In genomic region chr11:58727415-58727797, GRCh38 we compare ENCODE assay signal across 23 cellular contexts. TPM values are rescaled to one million over a fixed set of nuclear protein-coding genes. Genes with fewer than 3 reads are reported as not detected.
DNase-seq lines count a peak whose midpoint lies in the region; ATAC-seq, FAIRE-seq and TF ChIP-seq lines count a peak whose summit lies in the region.
"Had no signal": no experiment of that assay in that cellular context is flagged by ENCODE, and none has a peak within 500 bp of the region (broad histone marks: within the 10 kb centered on the region; RNA-seq: fewer than 3 reads in every experiment).

No MANE protein-coding gene starts in this region.

- no peaks in the 10 kb centered on the region for H3K36me3 ChIP-seq in K562 (ENCODE audit: control insufficient read depth, insufficient read depth, low read length)
- H3K36me3 ChIP-seq in breast epithelium, result no peaks in the 10 kb centered on the region
- H3K36me3 ChIP-seq: thyroid gland had no signal

- CTCF ChIA-PET in K562 (lab: Yijun Ruan, JAX; ENCODE audit: low intra/inter-chr PET ratio), result no interaction called here

- H3K4me1 Mint-ChIP-seq in stimulated activated naive CD8-positive, alpha-beta T cell treated with anti-CD3 and anti-CD28 coated beads, Interleukin-15, Interleukin-2, amounts not matched to agents 100 ng/mL and 50 ng/mL, for 24 hours (ENCODE audit: low read depth), result peaks cover 32% of the 10 kb centered on the region
- H3K4me1 Mint-ChIP-seq in stimulated activated naive CD8-positive, alpha-beta T cell treated with anti-CD3 and anti-CD28 coated beads, Interleukin-15, amount 100 ng/mL, for 72 hours, result peaks cover 35% of the 10 kb centered on the region
- H3K4me1 Mint-ChIP-seq: stimulated activated effector memory CD8-positive, alpha-beta T cell treated with anti-CD3 and anti-CD28 coated beads, Interleukin-12 subunit alpha, Interleukin-12 subunit beta, amount 100 ng/mL, for 72 hours had no signal

- no peak for TF ChIP-seq POLR2A in K562 (conservative IDR thresholded peaks at IDR 0.05)
- no peak for TF ChIP-seq POLR2A in breast epithelium (IDR thresholded peaks at IDR 0.05)

- H3K9me3 Mint-ChIP-seq in stimulated activated naive CD8-positive, alpha-beta T cell treated with anti-CD3 and anti-CD28 coated beads, Interleukin-15, Interleukin-2, amounts not matched to agents 100 ng/mL and 50 ng/mL, for 24 hours, result no peaks in the 10 kb centered on the region
- peaks cover 0 to 6% of the 10 kb centered on the region in 2 donors for H3K9me3 Mint-ChIP-seq in stimulated activated naive CD8-positive, alpha-beta T cell treated with anti-CD3 and anti-CD28 coated beads, Interleukin-15, amount 100 ng/mL, for 72 hours
- H3K9me3 Mint-ChIP-seq: stimulated activated effector memory CD8-positive, alpha-beta T cell treated with anti-CD3 and anti-CD28 coated beads, Interleukin-12 subunit alpha, Interleukin-12 subunit beta, amount 100 ng/mL, for 72 hours had no signal

- no peak for FAIRE-seq in K562 (lab: Jason Lieb, UNC)
- FAIRE-seq: endometrium had no signal

- no peaks in the 10 kb centered on the region for H3K36me3 Mint-ChIP-seq in stimulated activated naive CD8-positive, alpha-beta T cell treated with anti-CD3 and anti-CD28 coated beads, Interleukin-15, Interleukin-2, amounts not matched to agents 100 ng/mL and 50 ng/mL, for 24 hours (ENCODE audit: low read depth)
- H3K36me3 Mint-ChIP-seq: stimulated activated effector memory CD8-positive, alpha-beta T cell treated with anti-CD3 and anti-CD28 coated beads, Interleukin-12 subunit alpha, Interleukin-12 subunit beta, amount 100 ng/mL, for 72 hours had no signal

- POLR2A ChIA-PET in K562 (lab: Yijun Ruan, JAX), result no interaction called here

- in situ Hi-C loops in K562 (cut with MboI), result no loop called here

- no peak for TF ChIP-seq RAD21 in K562 (CRISPR knock-in tag; conservative IDR thresholded peaks at IDR 0.05 in 1 of 2, IDR thresholded peaks at IDR 0.05 in 1 of 2)

- no peaks in the 10 kb centered on the region for H4K20me1 ChIP-seq in K562 (replicated peaks; ENCODE audit: control insufficient read depth, insufficient read depth, low read length)

- H3K27me3 Mint-ChIP-seq in stimulated activated naive CD8-positive, alpha-beta T cell treated with anti-CD3 and anti-CD28 coated beads, Interleukin-15, Interleukin-2, amounts not matched to agents 100 ng/mL and 50 ng/mL, for 24 hours, result no peaks in the 10 kb centered on the region
- no peaks in the 10 kb centered on the region for H3K27me3 Mint-ChIP-seq in stimulated activated naive CD8-positive, alpha-beta T cell treated with anti-CD3 and anti-CD28 coated beads, Interleukin-15, amount 100 ng/mL, for 72 hours

- no peak overlapping the region for H3K4me3 ChIP-seq in K562
- H3K4me3 ChIP-seq in right cardiac atrium (ENCODE audit: low read length), result no peak overlapping the region
- no peak overlapping the region for H3K4me3 ChIP-seq in breast epithelium
- H3K4me3 ChIP-seq: skin epidermis, thyroid gland had no signal

- no peak overlapping the region for H3K4me3 Mint-ChIP-seq in stimulated activated naive CD8-positive, alpha-beta T cell treated with anti-CD3 and anti-CD28 coated beads, Interleukin-15, Interleukin-2, amounts not matched to agents 100 ng/mL and 50 ng/mL, for 24 hours
- H3K4me3 Mint-ChIP-seq in stimulated activated naive CD8-positive, alpha-beta T cell treated with anti-CD3 and anti-CD28 coated beads, Interleukin-15, amount 100 ng/mL, for 72 hours, result no peak overlapping the region
- H3K4me3 Mint-ChIP-seq: stimulated activated effector memory CD8-positive, alpha-beta T cell treated with anti-CD3 and anti-CD28 coated beads, Interleukin-12 subunit alpha, Interleukin-12 subunit beta, amount 100 ng/mL, for 72 hours had no signal

- BruUV-seq in K562 (replicated peaks; lab: Mats Ljungman, UMichigan), result no TSS peak

- peak overlapping the region; percentile 82 for H2AFZ ChIP-seq in K562 (ENCODE audit: low read depth, low read length)

- peak overlapping the region; percentile 26; the same call in 1 of the 2 replicates for H3K4me2 ChIP-seq in K562 (ENCODE audit: insufficient read depth, low read length)

- H3K9me1 ChIP-seq in K562 (ENCODE audit: control insufficient read depth, insufficient read depth, low read length), result no peaks in the 10 kb centered on the region

- H3K4me1 ChIP-seq in K562 (replicated peaks in 1 of 2; ENCODE audit: control insufficient read depth in 2 of 2, insufficient read depth in 2 of 2, low read length in 2 of 2) (peaks cover 0 to 25% of the 10 kb centered on the region in 2 experiments; a peak in 3 of 5 replicates), right cardiac atrium (ENCODE audit: control insufficient read depth, insufficient read depth, low read length) (no peaks in the 10 kb centered on the region), breast epithelium (no peaks in the 10 kb centered on the region)
- H3K4me1 ChIP-seq: thyroid gland had no signal

- peak overlapping the region; percentile 59 for H3K27ac Mint-ChIP-seq in stimulated activated naive CD8-positive, alpha-beta T cell treated with anti-CD3 and anti-CD28 coated beads, Interleukin-15, Interleukin-2, amounts not matched to agents 100 ng/mL and 50 ng/mL, for 24 hours
- H3K27ac Mint-ChIP-seq in stimulated activated naive CD8-positive, alpha-beta T cell treated with anti-CD3 and anti-CD28 coated beads, Interleukin-15, amount 100 ng/mL, for 72 hours, result peak overlapping the region in 1 of 2 donors; percentile 78
- H3K27ac Mint-ChIP-seq: stimulated activated effector memory CD8-positive, alpha-beta T cell treated with anti-CD3 and anti-CD28 coated beads, Interleukin-12 subunit alpha, Interleukin-12 subunit beta, amount 100 ng/mL, for 72 hours had no signal

- no peaks in the 10 kb centered on the region for H3K9me3 ChIP-seq in K562 (replicated peaks; ENCODE audit: control insufficient read depth, insufficient read depth, low read depth, low read length)
- H3K9me3 ChIP-seq in right cardiac atrium (ENCODE audit: control insufficient read depth, low read length), result no peaks in the 10 kb centered on the region
- H3K9me3 ChIP-seq in breast epithelium, result no peaks in the 10 kb centered on the region
- H3K9me3 ChIP-seq: thyroid gland had no signal

- ATAC-seq in stimulated activated naive CD8-positive, alpha-beta T cell treated with anti-CD3 and anti-CD28 coated beads, Interleukin-15, amount 100 ng/mL, for 72 hours, result no peak
- peak; percentile 63 for ATAC-seq in K562
- no peak for ATAC-seq in right cardiac atrium
- ATAC-seq in HG03354 (IDR thresholded peaks at IDR 0.05; ENCODE audit: poor library complexity, severe bottlenecking, unreplicated experiment), result no peak
- ATAC-seq: stimulated activated effector memory CD8-positive, alpha-beta T cell treated with anti-CD3 and anti-CD28 coated beads, Interleukin-12 subunit alpha, Interleukin-12 subunit beta, amount 100 ng/mL, for 72 hours had no signal

- 11% methylated on average over 2 of the region's 2 CpGs for WGBS in K562 (ENCODE audit: insufficient coverage, low coverage, missing lambda C conversion rate)
- 54% methylated on average over 2 of the region's 2 CpGs for WGBS in right cardiac atrium

- no peaks in the 10 kb centered on the region for H3K79me2 ChIP-seq in K562 (ENCODE audit: control insufficient read depth, insufficient read depth, low read length)

- intact Hi-C loops in K562 (cut with micrococcal nuclease), result loop anchor here (2.0 to 5.0 kb wide), 2 partner anchors 43 to 60 kb away; no protein-coding TSS in a partner anchor
- intact Hi-C loops in right cardiac atrium (cut with DNase I), result no loop called here
- intact Hi-C loops in breast epithelium (cut with DNase I; ENCODE audit: low total_unique reads), result no loop called here

- TF ChIP-seq CTCF in K562 (IDR thresholded peaks at IDR 0.05 in 2 of 3, conservative IDR thresholded peaks at IDR 0.05 in 1 of 3; ENCODE audit: insufficient read depth in 2 of 3, low read depth in 1 of 3, low read length in 3 of 3) (no peak), breast epithelium (IDR thresholded peaks at IDR 0.05) (no peak)

- peak overlapping the region; percentile 66; the same call in 2 of the 3 replicates for H3K27ac ChIP-seq in K562 (ENCODE audit: extremely low read depth, low read depth, low read length)
- no peak overlapping the region for H3K27ac ChIP-seq in right cardiac atrium (ENCODE audit: low read length)
- no peak overlapping the region for H3K27ac ChIP-seq in breast epithelium
- H3K27ac ChIP-seq: 22Rv1, thyroid gland had no signal

- peak; percentile 3 for DNase-seq in NCI-H2029 (lab: John Stamatoyannopoulos, UW)
- DNase-seq in NCI-H2029 treated with DMSO at 0.1 percent for 48 hours (lab: John Stamatoyannopoulos, UW), result no peak
- DNase-seq in stimulated activated naive CD8-positive, alpha-beta T cell treated with anti-CD3 and anti-CD28 coated beads, Interleukin-15, amount 100 ng/mL, for 72 hours, result no peak
- no peak for DNase-seq in K562 (ENCODE audit: extremely low read depth in 1 of 4, low spot score in 3 of 4)
- DNase-seq in right cardiac atrium, result no peak
- no peak for DNase-seq in breast epithelium (ENCODE audit: low spot score in 2 of 2)
- DNase-seq: activated CD4-positive, alpha-beta T cell treated with anti-CD3 and anti-CD28 coated beads for 1 hour; kidney glomerular epithelial cell; mammary epithelial cell; NCI-H1694; NCI-H2227 treated with DMSO at 0.1 percent for 48 hours; NCI-H748 treated with DMSO at 0.1 percent for 48 hours; stimulated activated CD4-positive, alpha-beta T cell treated with anti-CD3 and anti-CD28 coated beads, Interleukin-2, amount 100 ng/mL, for 24 hours; thyroid gland had no signal

- no peak for TF ChIP-seq EP300 in K562 (IDR thresholded peaks at IDR 0.05; ENCODE audit: low read length)

- no peaks in the 10 kb centered on the region for H3K27me3 ChIP-seq in K562 (ENCODE audit: control insufficient read depth in 2 of 2, insufficient read depth in 2 of 2, low read length in 2 of 2)
- no peaks in the 10 kb centered on the region for H3K27me3 ChIP-seq in right cardiac atrium (ENCODE audit: control insufficient read depth, insufficient read depth)
- H3K27me3 ChIP-seq in breast epithelium, result no peaks in the 10 kb centered on the region
- H3K27me3 ChIP-seq: thyroid gland had no signal

- peak overlapping the region in 1 of 2 experiments; percentile 23; a peak in 1 of 4 replicates for H3K9ac ChIP-seq in K562 (ENCODE audit: insufficient read depth in 1 of 2, low read depth in 2 of 2, low read length in 2 of 2)

RNA-seq across cellular contexts. Expression of gene GLYAT, which starts 4.3 kb away (rescaled TPM):
- total RNA-seq in K562 (2011; cell fraction: chromatin; rRNA removed; ENCODE audit: low replicate concordance), result not detected in 2 replicates
- not detected in 2 replicates for total RNA-seq in K562 (2011; cell fraction: nucleolus; rRNA removed)
- total RNA-seq in K562 (2011; cell fraction: nucleoplasm; rRNA removed), result not detected in 2 replicates
- total RNA-seq in K562 (2014; rRNA removed) (not detected in 2 replicates), K562 (2014; rRNA removed; fragmentation: Illumina TruSeq; extraction: Trizol) (not detected in 2 replicates), K562 (2015; rRNA removed; fragmentation: Illumina TruSeq; extraction: Trizol) (not detected in 2 replicates), K562 (2021) (not detected in 2 replicates), right cardiac atrium (under 1 TPM in 1 of 4 donors, not detected in 3; 0.39 TPM), breast epithelium (10 to 100 TPM in 1 of 3 donors, not detected in 2; 15.8 TPM)
- polyA plus RNA-seq in K562 (2011; rRNA removed) (not detected in 2 replicates), K562 (2014; fragmentation: Illumina TruSeq; extraction: Trizol) (not detected in 2 replicates), K562 (2014; fragmentation: Nextera tagmentation; extraction: Ambion mirVana) (not detected), K562 (2014; rRNA removed) (0.47 TPM in 1 of 2 replicates, not detected in the other), right cardiac atrium (0.57 TPM)
- not detected in 2 replicates for polyA plus RNA-seq in K562 (2011; cell fraction: cytosol; rRNA removed)
- not detected in 2 replicates for polyA plus RNA-seq in K562 (2011; cell fraction: nucleus; rRNA removed)
- polyA plus RNA-seq in K562 (2012), result not detected in 2 replicates
- not detected in 2 replicates for polyA minus RNA-seq in K562 (2011; rRNA and poly(A)+ RNA removed)
- not detected in 2 replicates for polyA minus RNA-seq in K562 (2011; cell fraction: cytosol; rRNA and poly(A)+ RNA removed)
- polyA minus RNA-seq in K562 (2011; cell fraction: nucleus; rRNA and poly(A)+ RNA removed), result not detected in 2 replicates
- total RNA-seq: HT1080, mammary epithelial cell, OCI-LY7, pulmonary artery endothelial cell, thyroid gland had no signal
- polyA plus RNA-seq: mammary epithelial cell had no signal
